19 cellular contexts compared by ENCODE assay signal in the genomic region with DNA sequence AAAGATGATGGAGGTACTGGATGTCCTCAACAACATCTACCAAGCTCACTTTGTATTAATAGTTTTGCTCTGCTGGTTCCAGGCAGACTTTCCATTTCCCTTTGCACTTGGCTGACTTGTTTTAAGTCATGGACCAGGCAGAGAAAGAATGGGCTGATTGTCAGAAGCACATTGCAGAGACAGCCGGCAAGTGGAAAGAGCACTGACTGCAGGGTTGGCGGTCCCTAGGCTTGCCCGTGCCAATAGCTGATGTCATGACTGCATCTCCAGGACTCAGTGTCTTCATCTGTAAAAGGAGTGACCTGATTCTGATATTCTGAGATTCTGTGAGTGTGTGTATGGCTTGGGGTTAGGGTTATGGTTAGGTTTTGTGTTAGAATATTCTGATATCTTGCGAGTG. TPM values are rescaled to one million over a fixed set of nuclear protein-coding genes. Genes with fewer than 3 reads are reported as not detected.
A peak's percentile ranks its signal among the peaks of the same experiment; 100 is the strongest.
DNase-seq lines count a peak whose midpoint lies in the region; ATAC-seq and TF ChIP-seq lines count a peak whose summit lies in the region.
"Had no signal": no experiment of that assay in that cellular context is flagged by ENCODE, and none has a peak within 500 bp of the region (broad histone marks: within the 10 kb centered on the region; RNA-seq: fewer than 3 reads in every experiment).

No MANE protein-coding gene starts in this region.

- H3K9me3 Mint-ChIP-seq in activated CD8-positive, alpha-beta memory T cell treated with anti-CD3 and anti-CD28 coated beads, Interleukin-2, amount 10 ng/mL, durations not matched to agents 7 days and 5 days (ENCODE audit: low read depth): no peaks in the 10 kb centered on the region

- no peaks in the 10 kb centered on the region for H3K4me1 Mint-ChIP-seq in activated CD8-positive, alpha-beta memory T cell treated with anti-CD3 and anti-CD28 coated beads, Interleukin-2, amount 10 ng/mL, durations not matched to agents 7 days and 5 days
- H3K4me1 Mint-ChIP-seq: IgD-negative memory B cell had no signal

- CTCF ChIA-PET in activated CD8-positive, alpha-beta memory T cell treated with anti-CD3 and anti-CD28 coated beads, Interleukin-2, amount 10 ng/mL, durations not matched to agents 7 days and 5 days (lab: Charles Lee): interaction anchor here (1.4 kb wide), 2 partner anchors 12 to 13 kb away, joined by 3 to 5 read pairs; no protein-coding TSS in a partner anchor

- peaks cover 19% of the 10 kb centered on the region for H3K27me3 ChIP-seq in left ventricle myocardium inferior (ENCODE audit: low read depth)
- H3K27me3 ChIP-seq: Peyer's patch had no signal

- TF ChIP-seq CTCF in left ventricle myocardium inferior (IDR thresholded peaks at IDR 0.05; ENCODE audit: borderline replicate concordance): no peak

- no peak for ATAC-seq in activated CD8-positive, alpha-beta memory T cell treated with anti-CD3 and anti-CD28 coated beads, Interleukin-2, amount 10 ng/mL, durations not matched to agents 7 days and 5 days
- no peak for ATAC-seq in GM21381 (IDR thresholded peaks at IDR 0.05; ENCODE audit: unreplicated experiment)

- no peak overlapping the region for H3K27ac Mint-ChIP-seq in activated CD8-positive, alpha-beta memory T cell treated with anti-CD3 and anti-CD28 coated beads, Interleukin-2, amount 10 ng/mL, durations not matched to agents 7 days and 5 days
- H3K27ac Mint-ChIP-seq: IgD-negative memory B cell had no signal

- intact Hi-C loops in left ventricle myocardium inferior (cut with micrococcal nuclease): no loop called here
- intact Hi-C loops in posterior vena cava (cut with DNase I): no loop called here

- H3K27me3 Mint-ChIP-seq in activated CD8-positive, alpha-beta memory T cell treated with anti-CD3 and anti-CD28 coated beads, Interleukin-2, amount 10 ng/mL, durations not matched to agents 7 days and 5 days: peaks cover 53% of the 10 kb centered on the region

- no peaks in the 10 kb centered on the region for H3K36me3 Mint-ChIP-seq in activated CD8-positive, alpha-beta memory T cell treated with anti-CD3 and anti-CD28 coated beads, Interleukin-2, amount 10 ng/mL, durations not matched to agents 7 days and 5 days
- H3K36me3 Mint-ChIP-seq: IgD-negative memory B cell had no signal

- peaks cover 10% of the 10 kb centered on the region for H3K4me1 ChIP-seq in left ventricle myocardium inferior
- H3K4me1 ChIP-seq: HAP-1, Peyer's patch had no signal

- peaks cover 4% of the 10 kb centered on the region for H3K36me3 ChIP-seq in left ventricle myocardium inferior
- H3K36me3 ChIP-seq: HAP-1, Peyer's patch had no signal

- no peak overlapping the region for H3K4me3 ChIP-seq in left ventricle myocardium inferior
- H3K4me3 ChIP-seq: HAP-1, Peyer's patch had no signal

- no peaks in the 10 kb centered on the region for H3K9me3 ChIP-seq in left ventricle myocardium inferior (replicated peaks)
- H3K9me3 ChIP-seq: HAP-1, Peyer's patch had no signal

- H3K27ac ChIP-seq in left ventricle myocardium inferior (replicated peaks): peak overlapping the region; percentile 60
- H3K27ac ChIP-seq: C4-2B, Peyer's patch had no signal

- peak; percentile 31 for DNase-seq in activated CD8-positive, alpha-beta memory T cell treated with anti-CD3 and anti-CD28 coated beads, Interleukin-2, amount 10 ng/mL, durations not matched to agents 7 days and 5 days
- no peak for DNase-seq in activated CD8-positive, alpha-beta memory T cell treated with anti-CD3 and anti-CD28 coated beads, Interleukin-2, amount 50 U/mL, for 48 hours
- peak; percentile 67 for DNase-seq in left ventricle myocardium inferior
- DNase-seq in posterior vena cava (ENCODE audit: low spot score): peak; percentile 92
- DNase-seq in NCI-H748 (lab: John Stamatoyannopoulos, UW; ENCODE audit: unreplicated experiment): no peak
- no peak for DNase-seq in NCI-H526 treated with DMSO at 0.1 percent for 48 hours (lab: John Stamatoyannopoulos, UW)
- DNase-seq in NCI-H1694 treated with DMSO at 0.1 percent for 48 hours (lab: John Stamatoyannopoulos, UW): no peak
- DNase-seq: COR-L47, DMS153, EL, NCI-H1930, NCI-H2171, NCI-H510A, SHP77 treated with DMSO at 0.1 percent for 48 hours had no signal

- no peak overlapping the region for H3K4me3 Mint-ChIP-seq in activated CD8-positive, alpha-beta memory T cell treated with anti-CD3 and anti-CD28 coated beads, Interleukin-2, amount 10 ng/mL, durations not matched to agents 7 days and 5 days
- H3K4me3 Mint-ChIP-seq: IgD-negative memory B cell had no signal

RNA-seq across cellular contexts. Expression of a gene that starts 20.9 kb away (rescaled TPM):
- not detected for total RNA-seq in activated CD8-positive, alpha-beta memory T cell treated with anti-CD3 and anti-CD28 coated beads, Interleukin-2, amount 10 ng/mL, durations not matched to agents 7 days and 5 days
- 32.6 TPM for total RNA-seq in left ventricle myocardium inferior
- total RNA-seq in posterior vena cava: 100 to 1,000 TPM; 631 to 647 TPM

Comparison
In these comparisons a context has a peak if more than half of its experiments do, and no peak if none do; other contexts are left out.
1. DNase-seq: peak in activated CD8-positive, alpha-beta memory T cell treated with anti-CD3 and anti-CD28 coated beads, Interleukin-2, amount 10 ng/mL, durations not matched to agents 7 days and 5 days (single experiment), left ventricle myocardium inferior (single experiment) and posterior vena cava (single experiment); none in activated CD8-positive, alpha-beta memory T cell treated with anti-CD3 and anti-CD28 coated beads, Interleukin-2, amount 50 U/mL, for 48 hours (single experiment), NCI-H748 (single experiment), NCI-H526 treated with DMSO at 0.1 percent for 48 hours (single experiment) and NCI-H1694 treated with DMSO at 0.1 percent for 48 hours (single experiment).
2. RNA of a gene that starts 20.9 kb away (total RNA-seq): 631 to 647 TPM in posterior vena cava and 32.6 TPM in left ventricle myocardium inferior (single experiment); not detected in activated CD8-positive, alpha-beta memory T cell treated with anti-CD3 and anti-CD28 coated beads, Interleukin-2, amount 10 ng/mL, durations not matched to agents 7 days and 5 days; every median in the first group is over 10 times any median in the second.